Comparison of ENCODE assay signal across 1 cellular context in genomic region chrX:154540897-154541535, GRCh38.
TF ChIP-seq lines count a peak whose summit lies in the region.

No MANE protein-coding gene starts in this region.

TF ChIP-seq in HepG2, 621 proteins besides CTCF, POLR2A, EP300 and RAD21 (continued from another document and continues in another):
- TF ChIP-seq PCBP2 (optimal IDR thresholded peaks at IDR 0.05; ENCODE audit: low read depth, low read length, poor library complexity, severe bottlenecking) (no peak), DPF2 (CRISPR knock-in tag; IDR thresholded peaks at IDR 0.05; ENCODE audit: borderline replicate concordance, low read depth) (0 out of 2 replicates have a peak, but pooled peaks have one; percentile 19), ZNF547 (CRISPR knock-in tag; IDR thresholded peaks at IDR 0.05) (no peak), ZNF331 (CRISPR knock-in tag; IDR thresholded peaks at IDR 0.05) (peak; percentile 51; the same call in 1 of the 2 replicates), GTF3A (CRISPR knock-in tag; conservative IDR thresholded peaks at IDR 0.05) (no peak), HNF4A (CRISPR knock-in tag; IDR thresholded peaks at IDR 0.05) (peak; percentile 50; the same call in 1 of the 2 replicates), ZSCAN12 (CRISPR knock-in tag; IDR thresholded peaks at IDR 0.05) (no peak), RBFOX2 (IDR thresholded peaks at IDR 0.05; ENCODE audit: low read depth, low read length) (peak; percentile 40; the same call in 1 of the 2 replicates), PHF21A (CRISPR knock-in tag; IDR thresholded peaks at IDR 0.05) (peak; percentile 70), KDM5A (IDR thresholded peaks at IDR 0.05; ENCODE audit: borderline replicate concordance, low read length) (0 out of 2 replicates have a peak, but pooled peaks have one; percentile 18), ARNT2 (CRISPR knock-in tag; IDR thresholded peaks at IDR 0.05; ENCODE audit: low read depth) (no peak), KLF12 (CRISPR knock-in tag; IDR thresholded peaks at IDR 0.05; ENCODE audit: borderline replicate concordance) (no peak), GABPA (IDR thresholded peaks at IDR 0.05; ENCODE audit: low read depth, low read length) (no peak), GABPA (CRISPR knock-in tag; IDR thresholded peaks at IDR 0.05; ENCODE audit: low read depth) (peak; percentile 25; the same call in 1 of the 2 replicates), ZUFSP (CRISPR knock-in tag; IDR thresholded peaks at IDR 0.05; ENCODE audit: borderline replicate concordance) (no peak), MAFG (CRISPR knock-in tag; IDR thresholded peaks at IDR 0.05) (peak; percentile 57; the same call in 1 of the 2 replicates), MIER2 (CRISPR knock-in tag; IDR thresholded peaks at IDR 0.05) (no peak), YEATS4 (CRISPR knock-in tag; IDR thresholded peaks at IDR 0.05; ENCODE audit: borderline replicate concordance) (0 out of 2 replicates have a peak, but pooled peaks have one; percentile 30), NR1H2 (CRISPR knock-in tag; IDR thresholded peaks at IDR 0.05; ENCODE audit: borderline replicate concordance, low read depth) (no peak), ZFP1 (CRISPR knock-in tag; IDR thresholded peaks at IDR 0.05) (no peak), JUND (CRISPR knock-in tag; IDR thresholded peaks at IDR 0.05) (no peak), BRD4 (CRISPR knock-in tag; IDR thresholded peaks at IDR 0.05) (no peak), KLF6 (CRISPR knock-in tag; IDR thresholded peaks at IDR 0.05) (no peak), YEATS2 (CRISPR knock-in tag; IDR thresholded peaks at IDR 0.05; ENCODE audit: borderline replicate concordance) (no peak), DR1 (CRISPR knock-in tag; IDR thresholded peaks at IDR 0.05) (no peak), ZNF749 (CRISPR knock-in tag; IDR thresholded peaks at IDR 0.05; ENCODE audit: borderline replicate concordance) (no peak), ZNF746 (CRISPR knock-in tag; IDR thresholded peaks at IDR 0.05) (no peak), PHB2 (IDR thresholded peaks at IDR 0.05; ENCODE audit: partially characterized antibody) (no peak), SMAD3 (CRISPR knock-in tag; IDR thresholded peaks at IDR 0.05) (no peak), MXI1 (IDR thresholded peaks at IDR 0.05; ENCODE audit: borderline replicate concordance, low read depth, low read length) (peak; percentile 40; the same call in 1 of the 3 replicates), SALL1 (CRISPR knock-in tag; IDR thresholded peaks at IDR 0.05) (peak; percentile 51), ZBTB25 (CRISPR knock-in tag; IDR thresholded peaks at IDR 0.05) (no peak), PPARG (CRISPR knock-in tag; conservative IDR thresholded peaks at IDR 0.05) (no peak), ATF7 (IDR thresholded peaks at IDR 0.05) (no peak), ATF7 (CRISPR knock-in tag; IDR thresholded peaks at IDR 0.05) (0 out of 2 replicates have a peak, but pooled peaks have one; percentile 53), MAFK (conservative IDR thresholded peaks at IDR 0.05 in 1 of 2, IDR thresholded peaks at IDR 0.05 in 1 of 2; ENCODE audit: low read length in 2 of 2) (peak; percentile 33 to 42; a peak in 1 of 4 replicates), ZNF124 (CRISPR knock-in tag; IDR thresholded peaks at IDR 0.05) (0 out of 2 replicates have a peak, but pooled peaks have one; percentile 25), TAF1 (CRISPR knock-in tag; IDR thresholded peaks at IDR 0.05) (peak; percentile 62), HDAC6 (IDR thresholded peaks at IDR 0.05; ENCODE audit: low read depth, low read length) (no peak), SIX4 (CRISPR knock-in tag; IDR thresholded peaks at IDR 0.05) (no peak), UBTF (CRISPR knock-in tag; IDR thresholded peaks at IDR 0.05) (peak; percentile 42; the same call in 1 of the 2 replicates), EHMT2 (IDR thresholded peaks at IDR 0.05; ENCODE audit: borderline replicate concordance, low read depth, low read length) (no peak), IRF1 (CRISPR knock-in tag; IDR thresholded peaks at IDR 0.05; ENCODE audit: low read depth) (no peak), TBP (CRISPR knock-in tag; IDR thresholded peaks at IDR 0.05) (no peak), FOXA1 (IDR thresholded peaks at IDR 0.05) (no peak), FOXA1 (CRISPR knock-in tag; IDR thresholded peaks at IDR 0.05) (peak; percentile 77), HNF1B (CRISPR knock-in tag; IDR thresholded peaks at IDR 0.05) (peak; percentile 13; the same call in 1 of the 2 replicates), ZSCAN9 (CRISPR knock-in tag; IDR thresholded peaks at IDR 0.05; ENCODE audit: borderline replicate concordance) (peak; percentile 50; the same call in 1 of the 2 replicates), NR2F6 (IDR thresholded peaks at IDR 0.05) (peak; percentile 71), NR2F6 (CRISPR knock-in tag; IDR thresholded peaks at IDR 0.05) (peak; percentile 71), SPEN (CRISPR knock-in tag; IDR thresholded peaks at IDR 0.05; ENCODE audit: low read depth) (no peak), NFE2L2 (IDR thresholded peaks at IDR 0.05; ENCODE audit: low read length) (peak; percentile 67; the same call in 1 of the 2 replicates), ISL2 (CRISPR knock-in tag; IDR thresholded peaks at IDR 0.05) (0 out of 2 replicates have a peak, but pooled peaks have one; percentile 25), TERF1 (CRISPR knock-in tag; IDR thresholded peaks at IDR 0.05) (no peak), ZKSCAN1 (IDR thresholded peaks at IDR 0.05; ENCODE audit: low read length) (no peak), ATF3 (CRISPR knock-in tag; IDR thresholded peaks at IDR 0.05) (peak; percentile 50)
- TF ChIP-seq, protein P1, sequence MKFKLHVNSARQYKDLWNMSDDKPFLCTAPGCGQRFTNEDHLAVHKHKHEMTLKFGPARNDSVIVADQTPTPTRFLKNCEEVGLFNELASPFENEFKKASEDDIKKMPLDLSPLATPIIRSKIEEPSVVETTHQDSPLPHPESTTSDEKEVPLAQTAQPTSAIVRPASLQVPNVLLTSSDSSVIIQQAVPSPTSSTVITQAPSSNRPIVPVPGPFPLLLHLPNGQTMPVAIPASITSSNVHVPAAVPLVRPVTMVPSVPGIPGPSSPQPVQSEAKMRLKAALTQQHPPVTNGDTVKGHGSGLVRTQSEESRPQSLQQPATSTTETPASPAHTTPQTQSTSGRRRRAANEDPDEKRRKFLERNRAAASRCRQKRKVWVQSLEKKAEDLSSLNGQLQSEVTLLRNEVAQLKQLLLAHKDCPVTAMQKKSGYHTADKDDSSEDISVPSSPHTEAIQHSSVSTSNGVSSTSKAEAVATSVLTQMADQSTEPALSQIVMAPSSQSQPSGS (CRISPR knock-in tag; IDR thresholded peaks at IDR 0.05), result no peak
- TF ChIP-seq, protein P2, sequence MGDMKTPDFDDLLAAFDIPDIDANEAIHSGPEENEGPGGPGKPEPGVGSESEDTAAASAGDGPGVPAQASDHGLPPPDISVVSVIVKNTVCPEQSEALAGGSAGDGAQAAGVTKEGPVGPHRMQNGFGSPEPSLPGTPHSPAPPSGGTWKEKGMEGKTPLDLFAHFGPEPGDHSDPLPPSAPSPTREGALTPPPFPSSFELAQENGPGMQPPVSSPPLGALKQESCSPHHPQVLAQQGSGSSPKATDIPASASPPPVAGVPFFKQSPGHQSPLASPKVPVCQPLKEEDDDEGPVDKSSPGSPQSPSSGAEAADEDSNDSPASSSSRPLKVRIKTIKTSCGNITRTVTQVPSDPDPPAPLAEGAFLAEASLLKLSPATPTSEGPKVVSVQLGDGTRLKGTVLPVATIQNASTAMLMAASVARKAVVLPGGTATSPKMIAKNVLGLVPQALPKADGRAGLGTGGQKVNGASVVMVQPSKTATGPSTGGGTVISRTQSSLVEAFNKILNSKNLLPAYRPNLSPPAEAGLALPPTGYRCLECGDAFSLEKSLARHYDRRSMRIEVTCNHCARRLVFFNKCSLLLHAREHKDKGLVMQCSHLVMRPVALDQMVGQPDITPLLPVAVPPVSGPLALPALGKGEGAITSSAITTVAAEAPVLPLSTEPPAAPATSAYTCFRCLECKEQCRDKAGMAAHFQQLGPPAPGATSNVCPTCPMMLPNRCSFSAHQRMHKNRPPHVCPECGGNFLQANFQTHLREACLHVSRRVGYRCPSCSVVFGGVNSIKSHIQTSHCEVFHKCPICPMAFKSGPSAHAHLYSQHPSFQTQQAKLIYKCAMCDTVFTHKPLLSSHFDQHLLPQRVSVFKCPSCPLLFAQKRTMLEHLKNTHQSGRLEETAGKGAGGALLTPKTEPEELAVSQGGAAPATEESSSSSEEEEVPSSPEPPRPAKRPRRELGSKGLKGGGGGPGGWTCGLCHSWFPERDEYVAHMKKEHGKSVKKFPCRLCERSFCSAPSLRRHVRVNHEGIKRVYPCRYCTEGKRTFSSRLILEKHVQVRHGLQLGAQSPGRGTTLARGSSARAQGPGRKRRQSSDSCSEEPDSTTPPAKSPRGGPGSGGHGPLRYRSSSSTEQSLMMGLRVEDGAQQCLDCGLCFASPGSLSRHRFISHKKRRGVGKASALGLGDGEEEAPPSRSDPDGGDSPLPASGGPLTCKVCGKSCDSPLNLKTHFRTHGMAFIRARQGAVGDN (CRISPR knock-in tag; IDR thresholded peaks at IDR 0.05), result peak; percentile 63
- TF ChIP-seq, protein P3, sequence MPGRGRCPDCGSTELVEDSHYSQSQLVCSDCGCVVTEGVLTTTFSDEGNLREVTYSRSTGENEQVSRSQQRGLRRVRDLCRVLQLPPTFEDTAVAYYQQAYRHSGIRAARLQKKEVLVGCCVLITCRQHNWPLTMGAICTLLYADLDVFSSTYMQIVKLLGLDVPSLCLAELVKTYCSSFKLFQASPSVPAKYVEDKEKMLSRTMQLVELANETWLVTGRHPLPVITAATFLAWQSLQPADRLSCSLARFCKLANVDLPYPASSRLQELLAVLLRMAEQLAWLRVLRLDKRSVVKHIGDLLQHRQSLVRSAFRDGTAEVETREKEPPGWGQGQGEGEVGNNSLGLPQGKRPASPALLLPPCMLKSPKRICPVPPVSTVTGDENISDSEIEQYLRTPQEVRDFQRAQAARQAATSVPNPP (CRISPR knock-in tag; IDR thresholded peaks at IDR 0.05), result no peak
